ENCODE assay signal across 1 cellular context in the genomic region with DNA sequence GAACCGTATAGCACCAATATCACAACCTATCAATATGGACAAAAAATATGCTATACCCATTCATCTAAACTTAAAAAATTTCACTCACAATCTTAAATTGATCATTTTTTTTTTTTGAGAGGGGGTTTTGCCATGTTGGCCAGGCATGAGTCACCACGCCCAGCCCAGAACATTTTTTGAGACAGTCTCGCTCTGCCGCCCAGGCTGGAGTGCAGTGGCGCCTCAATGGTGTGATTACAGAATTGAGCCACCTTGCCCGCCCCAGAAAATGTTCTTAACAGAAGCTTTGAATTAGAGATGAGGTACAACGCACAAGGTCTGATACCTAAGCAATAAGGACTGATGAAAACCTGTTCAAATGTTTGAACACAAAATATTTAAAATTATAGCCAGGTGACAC.
A peak's percentile ranks its signal among the peaks of the same experiment; 100 is the strongest.
TF ChIP-seq lines count a peak whose summit lies in the region.

No MANE protein-coding gene starts in this region.

TF ChIP-seq in HCT116, 20 proteins besides CTCF, POLR2A, EP300 and RAD21 (continued from another document):
- TF ChIP-seq, protein P1, sequence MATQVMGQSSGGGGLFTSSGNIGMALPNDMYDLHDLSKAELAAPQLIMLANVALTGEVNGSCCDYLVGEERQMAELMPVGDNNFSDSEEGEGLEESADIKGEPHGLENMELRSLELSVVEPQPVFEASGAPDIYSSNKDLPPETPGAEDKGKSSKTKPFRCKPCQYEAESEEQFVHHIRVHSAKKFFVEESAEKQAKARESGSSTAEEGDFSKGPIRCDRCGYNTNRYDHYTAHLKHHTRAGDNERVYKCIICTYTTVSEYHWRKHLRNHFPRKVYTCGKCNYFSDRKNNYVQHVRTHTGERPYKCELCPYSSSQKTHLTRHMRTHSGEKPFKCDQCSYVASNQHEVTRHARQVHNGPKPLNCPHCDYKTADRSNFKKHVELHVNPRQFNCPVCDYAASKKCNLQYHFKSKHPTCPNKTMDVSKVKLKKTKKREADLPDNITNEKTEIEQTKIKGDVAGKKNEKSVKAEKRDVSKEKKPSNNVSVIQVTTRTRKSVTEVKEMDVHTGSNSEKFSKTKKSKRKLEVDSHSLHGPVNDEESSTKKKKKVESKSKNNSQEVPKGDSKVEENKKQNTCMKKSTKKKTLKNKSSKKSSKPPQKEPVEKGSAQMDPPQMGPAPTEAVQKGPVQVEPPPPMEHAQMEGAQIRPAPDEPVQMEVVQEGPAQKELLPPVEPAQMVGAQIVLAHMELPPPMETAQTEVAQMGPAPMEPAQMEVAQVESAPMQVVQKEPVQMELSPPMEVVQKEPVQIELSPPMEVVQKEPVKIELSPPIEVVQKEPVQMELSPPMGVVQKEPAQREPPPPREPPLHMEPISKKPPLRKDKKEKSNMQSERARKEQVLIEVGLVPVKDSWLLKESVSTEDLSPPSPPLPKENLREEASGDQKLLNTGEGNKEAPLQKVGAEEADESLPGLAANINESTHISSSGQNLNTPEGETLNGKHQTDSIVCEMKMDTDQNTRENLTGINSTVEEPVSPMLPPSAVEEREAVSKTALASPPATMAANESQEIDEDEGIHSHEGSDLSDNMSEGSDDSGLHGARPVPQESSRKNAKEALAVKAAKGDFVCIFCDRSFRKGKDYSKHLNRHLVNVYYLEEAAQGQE (IDR thresholded peaks at IDR 0.05; ENCODE audit: low read depth): no peak
- TF ChIP-seq, protein P2, sequence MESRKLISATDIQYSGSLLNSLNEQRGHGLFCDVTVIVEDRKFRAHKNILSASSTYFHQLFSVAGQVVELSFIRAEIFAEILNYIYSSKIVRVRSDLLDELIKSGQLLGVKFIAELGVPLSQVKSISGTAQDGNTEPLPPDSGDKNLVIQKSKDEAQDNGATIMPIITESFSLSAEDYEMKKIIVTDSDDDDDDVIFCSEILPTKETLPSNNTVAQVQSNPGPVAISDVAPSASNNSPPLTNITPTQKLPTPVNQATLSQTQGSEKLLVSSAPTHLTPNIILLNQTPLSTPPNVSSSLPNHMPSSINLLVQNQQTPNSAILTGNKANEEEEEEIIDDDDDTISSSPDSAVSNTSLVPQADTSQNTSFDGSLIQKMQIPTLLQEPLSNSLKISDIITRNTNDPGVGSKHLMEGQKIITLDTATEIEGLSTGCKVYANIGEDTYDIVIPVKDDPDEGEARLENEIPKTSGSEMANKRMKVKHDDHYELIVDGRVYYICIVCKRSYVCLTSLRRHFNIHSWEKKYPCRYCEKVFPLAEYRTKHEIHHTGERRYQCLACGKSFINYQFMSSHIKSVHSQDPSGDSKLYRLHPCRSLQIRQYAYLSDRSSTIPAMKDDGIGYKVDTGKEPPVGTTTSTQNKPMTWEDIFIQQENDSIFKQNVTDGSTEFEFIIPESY (IDR thresholded peaks at IDR 0.05; ENCODE audit: extremely low read depth, insufficient replicate concordance, low read length): no peak
- 0 out of 2 replicates have a peak, but pooled peaks have one; percentile 1 for TF ChIP-seq SIN3A (IDR thresholded peaks at IDR 0.05; ENCODE audit: low read depth)
TF ChIP-seq in HCT116: peak in this region for 1.
